Comparison of ENCODE assay signal across 12 cellular contexts in genomic region chr4:172962564-172963353, GRCh38.
A peak's percentile ranks its signal among the peaks of the same experiment; 100 is the strongest.
DNase-seq lines count a peak whose midpoint lies in the region; ATAC-seq and TF ChIP-seq lines count a peak whose summit lies in the region.
"Had no signal": no experiment of that assay in that cellular context is flagged by ENCODE, and none has a peak within 500 bp of the region (broad histone marks: within the 10 kb centered on the region; RNA-seq: fewer than 3 reads in every experiment).

No MANE protein-coding gene starts in this region.

- no peak for ATAC-seq in GM23338

- H3K4me3 ChIP-seq in breast epithelium (peak overlapping the region in 1 of 3 donors; percentile 23), muscle layer of colon (ENCODE audit: low read depth in 1 of 2, low read length in 2 of 2) (no peak overlapping the region), suprapubic skin (no peak overlapping the region), GM23338 (no peak overlapping the region)
- no peak overlapping the region for H3K4me3 ChIP-seq in CD8-positive, alpha-beta memory T cell (ENCODE audit: low read length)
- H3K4me3 ChIP-seq: cardiac muscle cell, HAP-1 had no signal

- no peak for TF ChIP-seq EP300 in suprapubic skin (IDR thresholded peaks at IDR 0.05)

- TF ChIP-seq POLR2A in breast epithelium (IDR thresholded peaks at IDR 0.05) (no peak), suprapubic skin (IDR thresholded peaks at IDR 0.05) (no peak)

- POLR2A ChIA-PET in CD8-positive, alpha-beta memory T cell (lab: Charles Lee): no interaction called here

- no peaks in the 10 kb centered on the region for H3K9me3 ChIP-seq in breast epithelium
- H3K9me3 ChIP-seq in muscle layer of colon (ENCODE audit: low read length): no peaks in the 10 kb centered on the region
- no peaks in the 10 kb centered on the region for H3K9me3 ChIP-seq in suprapubic skin
- no peaks in the 10 kb centered on the region for H3K9me3 ChIP-seq in CD8-positive, alpha-beta memory T cell (ENCODE audit: low read length)
- H3K9me3 ChIP-seq: HAP-1 had no signal

- H3F3A ChIP-seq in GM23338 (replicated peaks; ENCODE audit: low read depth): no peaks in the 10 kb centered on the region

- CTCF ChIA-PET in CD8-positive, alpha-beta memory T cell (lab: Charles Lee): no interaction called here

- H2AFZ ChIP-seq in GM23338: no peak overlapping the region; the same call in 1 of the 2 replicates

- no peak for TF ChIP-seq CTCF in breast epithelium (IDR thresholded peaks at IDR 0.05)
- TF ChIP-seq CTCF in suprapubic skin (IDR thresholded peaks at IDR 0.05): no peak
- TF ChIP-seq CTCF in GM23338 (conservative IDR thresholded peaks at IDR 0.05; ENCODE audit: low read depth in 2 of 2): no peak

- no peaks in the 10 kb centered on the region for H3K79me2 ChIP-seq in GM23338 (replicated peaks; ENCODE audit: insufficient read depth)

- WGBS in suprapubic skin: 43% methylated on average over 10 of the region's 10 CpGs

- intact Hi-C loops in breast epithelium (cut with DNase I; ENCODE audit: low total_unique reads): no loop called here

- H3K36me3 ChIP-seq in breast epithelium (no peaks in the 10 kb centered on the region), muscle layer of colon (ENCODE audit: insufficient read depth, low read length) (no peaks in the 10 kb centered on the region), suprapubic skin (no peaks in the 10 kb centered on the region), GM23338 (ENCODE audit: insufficient read depth) (no peaks in the 10 kb centered on the region)
- no peaks in the 10 kb centered on the region for H3K36me3 ChIP-seq in CD8-positive, alpha-beta memory T cell (ENCODE audit: insufficient read depth, low read length)
- H3K36me3 ChIP-seq: cardiac muscle cell, HAP-1 had no signal

- no peak overlapping the region for H3K4me2 ChIP-seq in GM23338

- DNase-seq in COLO668 (lab: John Stamatoyannopoulos, UW; ENCODE audit: unreplicated experiment): peak; percentile 27
- peak; percentile 85 for DNase-seq in NCI-H187 treated with DMSO at 0.1 percent for 48 hours (lab: John Stamatoyannopoulos, UW)
- DNase-seq in breast epithelium (ENCODE audit: low spot score in 2 of 2): peak in 1 of 2 donors; percentile 25
- no peak for DNase-seq in suprapubic skin (ENCODE audit: low spot score in 2 of 2)
- no peak for DNase-seq in CD8-positive, alpha-beta memory T cell
- no peak for DNase-seq in iPS-NIHi11 (ENCODE audit: low spot score)
- DNase-seq in GM23338 (ENCODE audit: low spot score): no peak
- DNase-seq: activated CD4-positive, alpha-beta T cell treated with anti-CD3 and anti-CD28 coated beads for 1 hour; naive B cell had no signal

- no peak overlapping the region for H3K27ac Mint-ChIP-seq in CD8-positive, alpha-beta memory T cell
- no peak overlapping the region for H3K27ac Mint-ChIP-seq in GM23338
- H3K27ac Mint-ChIP-seq: naive B cell had no signal

- no peaks in the 10 kb centered on the region for H3K4me1 ChIP-seq in breast epithelium
- H3K4me1 ChIP-seq in muscle layer of colon (ENCODE audit: insufficient read depth, low read length): peaks cover 15% of the 10 kb centered on the region
- H3K4me1 ChIP-seq in suprapubic skin: no peaks in the 10 kb centered on the region
- no peaks in the 10 kb centered on the region for H3K4me1 ChIP-seq in CD8-positive, alpha-beta memory T cell (ENCODE audit: insufficient read depth, low read length)
- no peaks in the 10 kb centered on the region for H3K4me1 ChIP-seq in GM23338 (ENCODE audit: insufficient read depth)
- H3K4me1 ChIP-seq: HAP-1 had no signal

- no peaks in the 10 kb centered on the region for H4K20me1 ChIP-seq in GM23338 (replicated peaks; ENCODE audit: insufficient read depth)

- H3K27ac ChIP-seq in breast epithelium: peak overlapping the region; percentile 54 to 78
- H3K27ac ChIP-seq in muscle layer of colon (ENCODE audit: low read depth, low read length): peak overlapping the region; percentile 79
- no peak overlapping the region for H3K27ac ChIP-seq in suprapubic skin
- no peak overlapping the region for H3K27ac ChIP-seq in CD8-positive, alpha-beta memory T cell (ENCODE audit: low read depth, low read length)
- no peak overlapping the region for H3K27ac ChIP-seq in GM23338 (ENCODE audit: low read depth)
- H3K27ac ChIP-seq: cardiac muscle cell had no signal

- H3K4me3 Mint-ChIP-seq in CD8-positive, alpha-beta memory T cell: peak overlapping the region in 1 of 7 donors; percentile 64
- no peak overlapping the region for H3K4me3 Mint-ChIP-seq in GM23338
- H3K4me3 Mint-ChIP-seq: naive B cell had no signal

- no peaks in the 10 kb centered on the region for H3K9me2 ChIP-seq in GM23338 (ENCODE audit: insufficient read depth)

- no peaks in the 10 kb centered on the region for H3K4me1 Mint-ChIP-seq in CD8-positive, alpha-beta memory T cell
- no peaks in the 10 kb centered on the region; the same call in 2 of the 3 replicates for H3K4me1 Mint-ChIP-seq in GM23338
- H3K4me1 Mint-ChIP-seq: naive B cell had no signal

- H3K9ac ChIP-seq in muscle layer of colon (ENCODE audit: low read length): no peak overlapping the region

- no peaks in the 10 kb centered on the region for H3K27me3 ChIP-seq in breast epithelium
- H3K27me3 ChIP-seq in muscle layer of colon (ENCODE audit: control insufficient read depth in 1 of 2, insufficient read depth in 2 of 2, low read length in 2 of 2): no peaks in the 10 kb centered on the region
- peaks cover 18% of the 10 kb centered on the region for H3K27me3 ChIP-seq in suprapubic skin
- no peaks in the 10 kb centered on the region for H3K27me3 ChIP-seq in CD8-positive, alpha-beta memory T cell (ENCODE audit: insufficient read depth, low read length, poor library complexity, severe bottlenecking)
- H3K27me3 ChIP-seq in GM23338 (ENCODE audit: insufficient read depth): no peaks in the 10 kb centered on the region
- H3K27me3 ChIP-seq: cardiac muscle cell had no signal

- peaks cover 5 to 18% of the 10 kb centered on the region in 2 donors for H3K27me3 Mint-ChIP-seq in CD8-positive, alpha-beta memory T cell
- H3K27me3 Mint-ChIP-seq in GM23338 (ENCODE audit: insufficient read depth, low read depth, poor library complexity): peaks cover 6% of the 10 kb centered on the region

- no peaks in the 10 kb centered on the region for H3K36me3 Mint-ChIP-seq in CD8-positive, alpha-beta memory T cell
- no peaks in the 10 kb centered on the region for H3K36me3 Mint-ChIP-seq in GM23338 (ENCODE audit: low read depth)

- H3K9me3 Mint-ChIP-seq in CD8-positive, alpha-beta memory T cell: peaks cover 0 to 2% (median 0%) of the 10 kb centered on the region in 5 donors
- H3K9me3 Mint-ChIP-seq in GM23338: peaks cover 4% of the 10 kb centered on the region; the same call in 1 of the 3 replicates

TF ChIP-seq in GM23338, 12 proteins besides CTCF, POLR2A, EP300 and RAD21 (continues in another document):
- TF ChIP-seq ZNF331 (CRISPR knock-in tag; IDR thresholded peaks at IDR 0.05; ENCODE audit: low read depth) (no peak), CREB1 (CRISPR knock-in tag; IDR thresholded peaks at IDR 0.05; ENCODE audit: low read depth) (no peak), STAT1 (IDR thresholded peaks at IDR 0.05; ENCODE audit: unreplicated experiment) (no peak)

Comparison
In these comparisons a context has a peak if more than half of its experiments do, and no peak if none do; other contexts are left out.
1. DNase-seq: peak in COLO668 (single experiment) and NCI-H187 treated with DMSO at 0.1 percent for 48 hours (single experiment); none in suprapubic skin (0 of 2), CD8-positive, alpha-beta memory T cell (0 of 5), iPS-NIHi11 (single experiment) and GM23338 (single experiment).
2. H3K27ac ChIP-seq: peak in breast epithelium (2 of 2) and muscle layer of colon (single experiment); none in suprapubic skin (single experiment), CD8-positive, alpha-beta memory T cell (single experiment) and GM23338 (single experiment).